In the genomic region with DNA sequence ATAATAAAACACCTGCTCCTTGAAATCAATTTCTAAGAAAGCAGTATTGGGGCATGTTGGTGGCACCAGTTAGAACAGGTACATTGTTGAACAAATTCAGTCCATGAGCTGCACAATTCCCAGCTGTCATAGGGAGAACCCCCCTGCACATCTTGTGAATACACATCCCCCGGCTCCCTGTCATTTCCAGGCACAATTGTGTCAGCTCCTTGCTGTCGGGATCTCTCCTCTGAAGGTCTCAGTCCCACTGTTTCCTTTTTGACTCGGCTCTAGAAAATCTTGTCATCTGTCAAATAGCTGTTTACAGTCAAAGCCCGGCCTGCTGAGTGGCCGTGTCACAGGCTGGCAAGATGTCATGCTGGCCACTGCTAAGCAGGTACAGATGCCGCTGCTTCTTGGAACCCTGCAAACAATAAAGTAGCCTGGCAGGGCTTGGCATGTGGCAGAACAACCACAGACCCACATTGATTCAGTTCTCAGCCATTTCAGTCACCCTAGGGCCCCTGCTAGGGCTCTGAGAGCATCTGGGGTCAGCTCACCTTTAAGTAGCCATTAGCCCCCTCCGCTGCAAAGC, we compare ENCODE assay signal across 13 cellular contexts.
"Had no signal": no experiment of that assay in that cellular context is flagged by ENCODE, and none has a peak within 500 bp of the region (broad histone marks: within the 10 kb centered on the region; RNA-seq: fewer than 3 reads in every experiment).

No MANE protein-coding gene starts in this region.

- H3K27me3 ChIP-seq: foreskin keratinocyte had no signal

- H3K4me3 ChIP-seq: lower lobe of right lung, thoracic aorta had no signal

- H3K4me1 ChIP-seq: foreskin keratinocyte, lower lobe of right lung, parathyroid adenoma had no signal

- H3K36me3 ChIP-seq: lower lobe of right lung, thoracic aorta had no signal

- ATAC-seq: activated CD4-positive, alpha-beta T cell treated with anti-CD3 and anti-CD28 coated beads for 36 hours; activated CD8-positive, alpha-beta T cell treated with anti-CD3 and anti-CD28 coated beads for 36 hours; activated naive CD4-positive, alpha-beta T cell treated with anti-CD3 and anti-CD28 coated beads, Interleukin-2, amount 50 U/mL, for 72 hours; activated T-cell treated with anti-CD3 and anti-CD28 coated beads, Interleukin-2, amount 50 U/mL, for 4 hours; foreskin keratinocyte; lower lobe of right lung; stimulated activated effector memory CD8-positive, alpha-beta T cell treated with anti-CD3 and anti-CD28 coated beads, Interleukin-12 subunit alpha, Interleukin-12 subunit beta, amount 100 ng/mL, for 72 hours had no signal

- H3K9me3 ChIP-seq: lower lobe of right lung, thoracic aorta had no signal

- H3K27ac ChIP-seq: foreskin keratinocyte, lower lobe of right lung, parathyroid adenoma, thoracic aorta had no signal

- DNase-seq: activated CD4-positive, alpha-beta T cell treated with anti-CD3 and anti-CD28 coated beads for 36 hours; activated CD8-positive, alpha-beta T cell treated with anti-CD3 and anti-CD28 coated beads for 36 hours; activated effector memory CD4-positive, alpha-beta T cell treated with anti-CD3 and anti-CD28 coated beads, Interleukin-2, amount 50 U/mL, for 16 hours; activated T-cell treated with anti-CD3 and anti-CD28 coated beads, Interleukin-2, amount 50 U/mL, for 4 hours; cortex of kidney; effector memory CD4-positive, alpha-beta T cell; foreskin keratinocyte; head of caudate nucleus; lower lobe of right lung had no signal
